8 cellular contexts compared by ENCODE assay signal in the genomic region with DNA sequence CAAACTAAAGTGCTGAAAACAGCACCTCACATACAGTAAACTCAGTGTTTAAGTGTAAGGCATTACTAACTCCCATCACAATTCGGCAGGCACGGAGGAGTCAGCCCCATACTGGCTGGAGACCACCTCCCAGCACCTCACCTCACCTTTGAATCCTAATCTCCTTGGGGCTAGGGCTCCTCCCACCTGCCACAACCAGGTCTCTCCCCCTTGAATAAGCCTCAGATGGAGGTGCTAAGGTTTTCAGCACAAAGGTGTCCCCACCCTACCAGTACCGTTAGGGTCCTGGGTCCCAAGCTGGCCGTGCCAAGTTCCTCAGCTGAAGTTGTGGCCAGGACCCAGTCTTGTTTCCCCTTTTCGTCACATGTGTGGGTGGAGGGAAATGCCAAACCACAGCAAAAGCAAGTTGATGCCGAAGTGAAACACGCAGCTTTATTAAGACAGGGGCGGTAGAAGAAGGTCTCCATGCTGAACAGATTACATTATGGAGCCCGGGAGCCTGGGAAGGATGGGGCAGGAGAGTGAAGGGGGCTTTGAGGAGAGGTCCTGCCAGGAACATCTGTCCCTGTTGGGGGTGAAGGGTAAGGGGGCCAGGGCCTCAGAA. TPM values are rescaled to one million over a fixed set of nuclear protein-coding genes. Genes with fewer than 3 reads are reported as not detected.
DNase-seq lines count a peak whose midpoint lies in the region; ATAC-seq and TF ChIP-seq lines count a peak whose summit lies in the region.

A gene with protein sequence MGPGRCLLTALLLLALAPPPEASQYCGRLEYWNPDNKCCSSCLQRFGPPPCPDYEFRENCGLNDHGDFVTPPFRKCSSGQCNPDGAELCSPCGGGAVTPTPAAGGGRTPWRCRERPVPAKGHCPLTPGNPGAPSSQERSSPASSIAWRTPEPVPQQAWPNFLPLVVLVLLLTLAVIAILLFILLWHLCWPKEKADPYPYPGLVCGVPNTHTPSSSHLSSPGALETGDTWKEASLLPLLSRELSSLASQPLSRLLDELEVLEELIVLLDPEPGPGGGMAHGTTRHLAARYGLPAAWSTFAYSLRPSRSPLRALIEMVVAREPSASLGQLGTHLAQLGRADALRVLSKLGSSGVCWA (minus strand): TSS at position 332 of the 604 bp plus-strand sequence. CDS start 1,272 bp downstream, outside the sequence.

- peaks cover 10% of the 10 kb centered on the region for H3K36me3 ChIP-seq in GM06990 (ENCODE audit: control insufficient read depth, insufficient read depth, low read length)
- H3K36me3 ChIP-seq in Peyer's patch, result peaks cover 0 to 26% (median 0%) of the 10 kb centered on the region in 3 donors

- ATAC-seq in GM18867 (IDR thresholded peaks at IDR 0.05; ENCODE audit: unreplicated experiment) (no peak), GM18511 (IDR thresholded peaks at IDR 0.05; ENCODE audit: unreplicated experiment) (no peak), omental fat pad (ENCODE audit: low FRiP score) (no peak)

- TF ChIP-seq POLR2A in Peyer's patch (IDR thresholded peaks at IDR 0.05), result no peak

- peak; percentile 75 for DNase-seq in GM06990 (ENCODE audit: extremely low read depth, insufficient read length)
- DNase-seq in Peyer's patch, result peak in 2 of 3 donors; percentile 81 to 83
- peak; percentile 80 for DNase-seq in activated naive CD4-positive, alpha-beta T cell treated with Interleukin-2 at 50 U/mL for 16 hours
- DNase-seq in midbrain (lab: John Stamatoyannopoulos, UW), result peak; percentile 22
- peak; percentile 76 for DNase-seq in stimulated activated naive CD4-positive, alpha-beta T cell treated with Interleukin-2 at 50 U/mL for 16 hours (lab: John Stamatoyannopoulos, UW)
- DNase-seq in omental fat pad (ENCODE audit: low spot score), result no peak

- no peaks in the 10 kb centered on the region for H3K9me3 ChIP-seq in Peyer's patch

- TF ChIP-seq CTCF in GM06990 (IDR thresholded peaks at IDR 0.05; ENCODE audit: insufficient read depth, low read length, poor library complexity, severe bottlenecking) (no peak), Peyer's patch (IDR thresholded peaks at IDR 0.05) (no peak), omental fat pad (IDR thresholded peaks at IDR 0.05) (no peak)

- H3K27me3 ChIP-seq in GM06990 (replicated peaks; ENCODE audit: control insufficient read depth, insufficient read depth, low read length) (no peaks in the 10 kb centered on the region), Peyer's patch (no peaks in the 10 kb centered on the region)

- peaks cover 0 to 34% (median 19%) of the 10 kb centered on the region in 4 donors for H3K4me1 ChIP-seq in Peyer's patch

- H3K4me3 ChIP-seq in GM06990 (replicated peaks; ENCODE audit: low read depth, low read length) (peak within 1 kb of the TSS; percentile 74), Peyer's patch (peak within 1 kb of the TSS; percentile 53 to 78 (median 66))

- peak within 1 kb of the TSS; percentile 85 to 98 (median 90) for H3K27ac ChIP-seq in Peyer's patch

RNA-seq across cellular contexts. Expression of the gene that starts here (rescaled TPM):
- total RNA-seq in Peyer's patch, result 10 to 100 TPM in 3 of 4 donors, 1 to 10 TPM in 1; 8.3 to 14.2 (median 12.3) TPM
- 10 to 100 TPM in 2 of 4 donors, 1 to 10 TPM in 2; 5.8 to 14.8 (median 10.1) TPM for total RNA-seq in omental fat pad
